In genomic region chr4:81562093-81562492, GRCh38 we compare ENCODE assay signal across 9 cellular contexts.
A peak's percentile ranks its signal among the peaks of the same experiment; 100 is the strongest.
DNase-seq lines count a peak whose midpoint lies in the region; ATAC-seq and TF ChIP-seq lines count a peak whose summit lies in the region.
"Had no signal": no experiment of that assay in that cellular context is flagged by ENCODE, and none has a peak within 500 bp of the region (broad histone marks: within the 10 kb centered on the region; RNA-seq: fewer than 3 reads in every experiment).

No MANE protein-coding gene starts in this region.

- H3K4me3 Mint-ChIP-seq in chondrocyte (ENCODE audit: unreplicated experiment), result no peak overlapping the region

- no peaks in the 10 kb centered on the region for H3K9me3 Mint-ChIP-seq in chondrocyte (ENCODE audit: low read depth)

- H3K36me3 Mint-ChIP-seq in chondrocyte (ENCODE audit: low read depth), result no peaks in the 10 kb centered on the region

- no peak overlapping the region for H3K27ac Mint-ChIP-seq in chondrocyte (ENCODE audit: unreplicated experiment)

- peaks cover 10% of the 10 kb centered on the region for H3K27me3 Mint-ChIP-seq in chondrocyte (ENCODE audit: low read depth)

- DNase-seq in germinal center (ENCODE audit: low spot score) (peak; percentile 68), chondrocyte (ENCODE audit: low spot score) (no peak), DMS153 treated with DMSO at 0.1 percent for 48 hours (lab: John Stamatoyannopoulos, UW; ENCODE audit: unreplicated experiment) (no peak), DMS53 treated with DMSO at 0.1 percent for 48 hours (lab: John Stamatoyannopoulos, UW; ENCODE audit: unreplicated experiment) (no peak)
- no peak for DNase-seq in effector CD8-positive, alpha-beta T cell (lab: John Stamatoyannopoulos, UW)
- DNase-seq: NCI-H526 treated with DMSO at 0.1 percent for 48 hours had no signal

- no peak for TF ChIP-seq CTCF in chondrocyte (IDR thresholded peaks at IDR 0.05)

- ATAC-seq in GM18508 (IDR thresholded peaks at IDR 0.05; ENCODE audit: insufficient read depth, unreplicated experiment) (peak; percentile 96), GM21529 (IDR thresholded peaks at IDR 0.05; ENCODE audit: unreplicated experiment) (peak; percentile 96), HG03469 (IDR thresholded peaks at IDR 0.05; ENCODE audit: unreplicated experiment) (peak; percentile 96)

- peaks cover 13% of the 10 kb centered on the region for H3K4me1 Mint-ChIP-seq in chondrocyte (ENCODE audit: low read depth)
